In the genomic region with DNA sequence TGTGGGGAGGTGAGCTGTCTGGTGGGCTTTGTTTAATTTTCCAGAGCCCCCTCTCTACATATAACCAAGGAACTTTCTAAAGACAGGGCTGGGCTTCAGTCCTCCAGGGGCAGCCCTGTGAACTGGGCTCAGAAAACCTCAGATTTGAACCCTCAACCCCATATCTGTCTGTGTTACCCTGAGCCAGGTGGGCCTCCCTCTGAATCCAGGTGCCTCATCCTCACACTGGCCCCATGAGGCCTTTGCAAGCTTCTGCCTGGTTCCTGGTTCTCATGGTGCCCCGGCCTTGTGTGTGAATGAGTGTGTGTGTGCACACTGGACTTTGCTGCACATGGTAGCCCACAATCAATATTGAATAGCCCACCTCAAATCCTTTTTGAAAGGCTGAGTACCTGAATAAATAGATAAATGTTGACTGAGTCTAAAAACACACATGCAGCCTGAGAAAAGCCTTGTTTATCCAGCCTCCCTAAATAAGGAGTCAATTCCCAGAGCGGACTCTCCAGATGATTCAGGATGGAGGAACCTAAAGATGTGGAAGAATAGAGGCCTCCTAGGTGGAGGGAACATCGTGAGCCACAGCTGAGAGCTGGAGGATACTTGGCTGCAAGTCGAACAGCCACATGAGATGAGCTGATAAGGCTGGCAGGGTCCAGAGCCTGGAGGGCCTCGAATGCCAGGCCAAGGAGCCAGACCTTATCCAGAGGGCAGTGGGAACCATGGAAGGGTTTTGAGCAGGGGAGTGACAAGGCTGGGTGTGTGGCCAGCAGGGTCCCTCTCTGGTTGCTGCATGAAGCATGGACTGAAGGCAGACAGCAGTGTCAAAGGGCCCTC, we compare ENCODE assay signal across 22 cellular contexts. TPM values are rescaled to one million over a fixed set of nuclear protein-coding genes. Genes with fewer than 3 reads are reported as not detected.
DNase-seq lines count a peak whose midpoint lies in the region; ATAC-seq and TF ChIP-seq lines count a peak whose summit lies in the region.
"Had no signal": no experiment of that assay in that cellular context is flagged by ENCODE, and none has a peak within 500 bp of the region (broad histone marks: within the 10 kb centered on the region; RNA-seq: fewer than 3 reads in every experiment).

No MANE protein-coding gene starts in this region.

- in situ Hi-C loops in mammary epithelial cell (cut with MboI; ENCODE audit: low sequenced_read_pairs in 2 of 2) = loop anchor here (5.0 to 10.0 kb wide), 4 partner anchors 47 to 465 kb away; no protein-coding TSS in a partner anchor

- H3K27me3 ChIP-seq in mammary epithelial cell (ENCODE audit: insufficient read depth, low read length) (no peaks in the 10 kb centered on the region), lower lobe of right lung (ENCODE audit: low read depth) (no peaks in the 10 kb centered on the region)
- H3K27me3 ChIP-seq: body of pancreas, testis had no signal

- no peak overlapping the region for H3K4me2 ChIP-seq in mammary epithelial cell (ENCODE audit: insufficient read depth, low read depth, low read length)

- POLR2A ChIA-PET in MCF 10A (lab: Yijun Ruan, JAX) = no interaction called here

- peaks cover 68% of the 10 kb centered on the region for H3K4me1 Mint-ChIP-seq in MCF 10A (ENCODE audit: insufficient read depth, unreplicated experiment)
- H3K4me1 Mint-ChIP-seq: activated T-helper 17 cell treated with anti-CD3 and anti-CD28 coated beads, Interleukin-2, amount 50 U/mL, for 72 hours; endodermal cell had no signal

- H3K79me2 ChIP-seq in mammary epithelial cell (ENCODE audit: insufficient read depth, low read length) = no peaks in the 10 kb centered on the region
- H3K79me2 ChIP-seq: parathyroid adenoma had no signal

- no peak overlapping the region for H3K4me3 ChIP-seq in mammary epithelial cell (replicated peaks in 1 of 3; ENCODE audit: insufficient read depth in 1 of 3, low read depth in 2 of 3, low read length in 3 of 3)
- no peak overlapping the region for H3K4me3 ChIP-seq in lower lobe of right lung
- H3K4me3 ChIP-seq: body of pancreas, testis had no signal

- intact Hi-C loops in MCF 10A (cut with micrococcal nuclease) = no loop called here
- intact Hi-C loops in mammary epithelial cell (cut with micrococcal nuclease) = no loop called here
- intact Hi-C loops in lower lobe of right lung (cut with DNase I) = no loop called here

- H3K27ac Mint-ChIP-seq in MCF 10A (ENCODE audit: low read depth, unreplicated experiment) = peak overlapping the region; percentile 16
- H3K27ac Mint-ChIP-seq: activated CD8-positive, alpha-beta memory T cell treated with anti-CD3 and anti-CD28 coated beads, Interleukin-2, amount 10 ng/mL, durations not matched to agents 7 days and 5 days; activated naive CD8-positive, alpha-beta T cell treated with anti-CD3 and anti-CD28 coated beads, Interleukin-2, amount 50 U/mL, for 24 hours; endodermal cell; T-cell had no signal

- no peaks in the 10 kb centered on the region for H3K27me3 Mint-ChIP-seq in MCF 10A (ENCODE audit: insufficient read depth, unreplicated experiment)

- no peak overlapping the region for H3K4me3 Mint-ChIP-seq in MCF 10A (ENCODE audit: unreplicated experiment)
- H3K4me3 Mint-ChIP-seq: activated CD8-positive, alpha-beta memory T cell treated with anti-CD3 and anti-CD28 coated beads, Interleukin-2, amount 10 ng/mL, durations not matched to agents 7 days and 5 days; activated naive CD8-positive, alpha-beta T cell treated with anti-CD3 and anti-CD28 coated beads, Interleukin-2, amount 50 U/mL, for 24 hours; activated T-helper 17 cell treated with anti-CD3 and anti-CD28 coated beads, Interleukin-2, amount 50 U/mL, for 72 hours; CD4-positive, alpha-beta memory T cell; endodermal cell; natural killer cell; T-cell had no signal

- no peaks in the 10 kb centered on the region for H4K20me1 ChIP-seq in mammary epithelial cell (ENCODE audit: insufficient read depth, low read length)

- WGBS in mammary epithelial cell (ENCODE audit: low coverage, missing lambda C conversion rate) = 71% methylated on average over 5 of the region's 5 CpGs

- H3K9me3 ChIP-seq in mammary epithelial cell (replicated peaks; ENCODE audit: insufficient read depth, low read length) = no peaks in the 10 kb centered on the region
- H3K9me3 ChIP-seq in lower lobe of right lung = no peaks in the 10 kb centered on the region
- H3K9me3 ChIP-seq: body of pancreas, testis had no signal

- TF ChIP-seq CTCF in MCF 10A (IDR thresholded peaks at IDR 0.05; ENCODE audit: unreplicated experiment) (no peak), mammary epithelial cell (conservative IDR thresholded peaks at IDR 0.05 in 1 of 2, IDR thresholded peaks at IDR 0.05 in 1 of 2; ENCODE audit: extremely low read depth in 1 of 2, insufficient read depth in 1 of 2, low read depth in 1 of 2, low read length in 2 of 2) (no peak), lower lobe of right lung (IDR thresholded peaks at IDR 0.05) (no peak)

- H3K9ac ChIP-seq in mammary epithelial cell (ENCODE audit: insufficient read depth, low read length) = no peak overlapping the region
- H3K9ac ChIP-seq: parathyroid adenoma had no signal

- DNase-seq in MCF 10A (ENCODE audit: unreplicated experiment) = no peak
- DNase-seq in mammary epithelial cell = no peak
- DNase-seq in NCI-H1092 treated with DMSO at 0.1 percent for 48 hours (lab: John Stamatoyannopoulos, UW) = peak; percentile 29
- DNase-seq in lower lobe of right lung = no peak
- peak; percentile 31 for DNase-seq in ureter (ENCODE audit: low spot score)
- no peak for DNase-seq in NCI-H2107 (lab: John Stamatoyannopoulos, UW)
- no peak for DNase-seq in hypothalamus (lab: John Stamatoyannopoulos, UW)
- DNase-seq: activated CD4-positive, alpha-beta T cell treated with anti-CD3 and anti-CD28 coated beads for 48 hours; activated CD8-positive, alpha-beta memory T cell treated with anti-CD3 and anti-CD28 coated beads, Interleukin-2, amount 10 ng/mL, durations not matched to agents 7 days and 5 days; activated naive CD8-positive, alpha-beta T cell treated with anti-CD3 and anti-CD28 coated beads, Interleukin-2, amount 50 U/mL, for 24 hours; CD4-positive, alpha-beta memory T cell; DND-41; endodermal cell; natural killer cell; NCI-H2081 treated with DMSO at 0.1 percent for 48 hours; NCI-H510A treated with DMSO at 0.1 percent for 48 hours had no signal

- BruUV-seq in MCF 10A (replicated peaks; lab: Mats Ljungman, UMichigan) = no TSS peak
- no TSS peak for BruUV-seq in mammary epithelial cell (replicated peaks; lab: Mats Ljungman, UMichigan)

- H3K4me1 ChIP-seq in mammary epithelial cell (ENCODE audit: insufficient read depth, low read length) = peaks cover 75% of the 10 kb centered on the region
- H3K4me1 ChIP-seq in lower lobe of right lung = peaks cover 21% of the 10 kb centered on the region
- H3K4me1 ChIP-seq: body of pancreas, parathyroid adenoma, testis had no signal

- dilution Hi-C loops in mammary epithelial cell (cut with HindIII; ENCODE audit: low sequenced_read_pairs) = no loop called here

- no peak overlapping the region for H2AFZ ChIP-seq in mammary epithelial cell (ENCODE audit: low read depth, low read length)
- H2AFZ ChIP-seq: parathyroid adenoma had no signal

- CTCF ChIA-PET in MCF 10A (lab: Yijun Ruan, JAX) = interaction anchor here (1.0 to 7.8 kb wide), 4 partner anchors 49 to 396 kb away, joined by 3 to 238 read pairs (median 3); a partner anchor contains a TSS
- CTCF ChIA-PET in mammary epithelial cell (lab: Charles Lee; ENCODE audit: low non-redundant PET) = interaction anchor here (0.7 kb wide), 1 partner anchor 14 kb away, joined by 3 read pairs; no protein-coding TSS in a partner anchor

- ATAC-seq in lower lobe of right lung (no peak), HG03175 (IDR thresholded peaks at IDR 0.05; ENCODE audit: unreplicated experiment) (no peak)
- ATAC-seq: activated CD8-positive, alpha-beta memory T cell treated with anti-CD3 and anti-CD28 coated beads, Interleukin-2, amount 10 ng/mL, durations not matched to agents 7 days and 5 days; activated naive CD8-positive, alpha-beta T cell treated with anti-CD3 and anti-CD28 coated beads, Interleukin-2, amount 50 U/mL, for 24 hours; activated T-helper 17 cell treated with anti-CD3 and anti-CD28 coated beads, Interleukin-2, amount 50 U/mL, for 72 hours; body of pancreas had no signal

- H3K36me3 Mint-ChIP-seq in MCF 10A (ENCODE audit: insufficient read depth, unreplicated experiment) = peaks cover 6% of the 10 kb centered on the region
- H3K36me3 Mint-ChIP-seq: activated CD8-positive, alpha-beta memory T cell treated with anti-CD3 and anti-CD28 coated beads, Interleukin-2, amount 10 ng/mL, durations not matched to agents 7 days and 5 days; CD4-positive, alpha-beta memory T cell; natural killer cell; T-cell had no signal

- no peaks in the 10 kb centered on the region for H3K36me3 ChIP-seq in mammary epithelial cell (ENCODE audit: insufficient read depth, low read length)
- no peaks in the 10 kb centered on the region for H3K36me3 ChIP-seq in lower lobe of right lung

- H3K9me3 Mint-ChIP-seq in MCF 10A (ENCODE audit: unreplicated experiment) = no peaks in the 10 kb centered on the region
- H3K9me3 Mint-ChIP-seq: activated naive CD8-positive, alpha-beta T cell treated with anti-CD3 and anti-CD28 coated beads, Interleukin-2, amount 50 U/mL, for 24 hours; activated T-helper 17 cell treated with anti-CD3 and anti-CD28 coated beads, Interleukin-2, amount 50 U/mL, for 72 hours; CD4-positive, alpha-beta memory T cell; endodermal cell; natural killer cell; T-cell had no signal

- H3K27ac ChIP-seq in mammary epithelial cell (ENCODE audit: insufficient read depth, low read depth, low read length) (no peak overlapping the region), lower lobe of right lung (peak overlapping the region; percentile 31)
- H3K27ac ChIP-seq: body of pancreas, parathyroid adenoma, testis had no signal

RNA-seq across cellular contexts. Expression of a gene that starts 28.1 kb away (rescaled TPM):
- total RNA-seq in MCF 10A (2022) (0.56 and 1.0 TPM in 2 replicates), mammary epithelial cell (10 to 100 TPM in 1 of 2 donors, 1 to 10 TPM in 1; 7.8 to 21.6 TPM), lower lobe of right lung (6.5 TPM), ureter (20.2 TPM)
- 27.6 TPM for polyA plus RNA-seq in mammary epithelial cell
- polyA minus RNA-seq in mammary epithelial cell = 31.5 TPM
- total RNA-seq: activated CD8-positive, alpha-beta memory T cell treated with anti-CD3 and anti-CD28 coated beads, Interleukin-2, amount 10 ng/mL, durations not matched to agents 7 days and 5 days; activated T-helper 17 cell treated with anti-CD3 and anti-CD28 coated beads, Interleukin-2, amount 50 U/mL, for 72 hours; CD4-positive, alpha-beta memory T cell had no signal
- polyA plus RNA-seq: CD4-positive, alpha-beta memory T cell had no signal

RNA-seq across cellular contexts. Expression of a gene that starts 47.8 kb away (rescaled TPM):
- total RNA-seq in MCF 10A (2022) (12.8 and 14.0 TPM in 2 replicates), mammary epithelial cell (10 to 100 TPM in 1 of 2 donors, 1 to 10 TPM in 1; 6.0 to 37.2 TPM), lower lobe of right lung (59.0 TPM), ureter (42.5 TPM)
- polyA plus RNA-seq in mammary epithelial cell = 11.7 TPM
- polyA minus RNA-seq in mammary epithelial cell = 9.5 TPM

Comparison
In these comparisons a context has a peak if more than half of its experiments do, and no peak if none do; other contexts are left out.
1. DNase-seq: peak in NCI-H1092 treated with DMSO at 0.1 percent for 48 hours (single experiment) and ureter (single experiment); none in MCF 10A (single experiment), mammary epithelial cell (single experiment), lower lobe of right lung (single experiment), NCI-H2107 (single experiment) and hypothalamus (0 of 51).